1 cellular context compared by ENCODE assay signal in genomic region chr19:41588497-41589209, GRCh38.
TF ChIP-seq lines count a peak whose summit lies in the region.

No MANE protein-coding gene starts in this region.

TF ChIP-seq in HepG2, 621 proteins besides CTCF, POLR2A, EP300 and RAD21 (continued from another document and continues in another):
- TF ChIP-seq USF2 (IDR thresholded peaks at IDR 0.05; ENCODE audit: low read depth, low read length) (no peak), USF2 (CRISPR knock-in tag; IDR thresholded peaks at IDR 0.05; ENCODE audit: borderline replicate concordance) (no peak), ZNF580 (CRISPR knock-in tag; IDR thresholded peaks at IDR 0.05; ENCODE audit: borderline replicate concordance, low read depth) (peak; percentile 66; the same call in 1 of the 2 replicates), ZNF564 (CRISPR knock-in tag; IDR thresholded peaks at IDR 0.05) (no peak), ZMAT3 (CRISPR knock-in tag; conservative IDR thresholded peaks at IDR 0.05) (no peak), KDM3A (CRISPR knock-in tag; IDR thresholded peaks at IDR 0.05; ENCODE audit: low read depth) (no peak), NCOA5 (CRISPR knock-in tag; IDR thresholded peaks at IDR 0.05) (no peak), ETS1 (CRISPR knock-in tag; IDR thresholded peaks at IDR 0.05) (no peak), PPARG (CRISPR knock-in tag; conservative IDR thresholded peaks at IDR 0.05) (0 out of 2 replicates have a peak, but pooled peaks have one; percentile 13), MZF1 (CRISPR knock-in tag; IDR thresholded peaks at IDR 0.05; ENCODE audit: borderline replicate concordance) (no peak), MAF1 (CRISPR knock-in tag; IDR thresholded peaks at IDR 0.05; ENCODE audit: borderline replicate concordance) (no peak), ZFP41 (CRISPR knock-in tag; IDR thresholded peaks at IDR 0.05; ENCODE audit: borderline replicate concordance) (no peak), E2F2 (CRISPR knock-in tag; IDR thresholded peaks at IDR 0.05; ENCODE audit: borderline replicate concordance) (no peak), SCMH1 (CRISPR knock-in tag; IDR thresholded peaks at IDR 0.05; ENCODE audit: borderline replicate concordance) (no peak), ZNF138 (CRISPR knock-in tag; IDR thresholded peaks at IDR 0.05; ENCODE audit: low read depth) (no peak), EHMT2 (IDR thresholded peaks at IDR 0.05; ENCODE audit: borderline replicate concordance, low read depth, low read length) (peak; percentile 78; the same call in 1 of the 2 replicates), MEIS1 (CRISPR knock-in tag; IDR thresholded peaks at IDR 0.05; ENCODE audit: borderline replicate concordance) (no peak), ZBTB20 (CRISPR knock-in tag; IDR thresholded peaks at IDR 0.05; ENCODE audit: borderline replicate concordance, low read depth) (no peak), ZNF709 (CRISPR knock-in tag; IDR thresholded peaks at IDR 0.05) (no peak), NFYB (CRISPR knock-in tag; IDR thresholded peaks at IDR 0.05) (no peak), GFI1 (CRISPR knock-in tag; IDR thresholded peaks at IDR 0.05; ENCODE audit: borderline replicate concordance) (no peak), SKI (IDR thresholded peaks at IDR 0.05; ENCODE audit: partially characterized antibody) (no peak), ZHX2 (IDR thresholded peaks at IDR 0.05; ENCODE audit: low read depth) (no peak), ZHX2 (CRISPR knock-in tag; IDR thresholded peaks at IDR 0.05; ENCODE audit: borderline replicate concordance) (no peak), ZNF256 (CRISPR knock-in tag; conservative IDR thresholded peaks at IDR 0.05) (no peak), NFYC (CRISPR knock-in tag; IDR thresholded peaks at IDR 0.05) (no peak), ESRRA (CRISPR knock-in tag; IDR thresholded peaks at IDR 0.05; ENCODE audit: low read depth) (no peak), ZSCAN25 (CRISPR knock-in tag; IDR thresholded peaks at IDR 0.05) (no peak), MED13 (CRISPR knock-in tag; IDR thresholded peaks at IDR 0.05) (no peak), ZNF264 (CRISPR knock-in tag; IDR thresholded peaks at IDR 0.05) (0 out of 2 replicates have a peak, but pooled peaks have one; percentile 49), MYNN (CRISPR knock-in tag; IDR thresholded peaks at IDR 0.05; ENCODE audit: low read depth) (no peak), ELK4 (CRISPR knock-in tag; IDR thresholded peaks at IDR 0.05; ENCODE audit: borderline replicate concordance) (no peak), ZNF563 (CRISPR knock-in tag; IDR thresholded peaks at IDR 0.05) (no peak), ZNF33A (CRISPR knock-in tag; IDR thresholded peaks at IDR 0.05; ENCODE audit: borderline replicate concordance) (no peak), ZNF577 (CRISPR knock-in tag; IDR thresholded peaks at IDR 0.05; ENCODE audit: borderline replicate concordance, low read depth) (no peak), HNF1B (CRISPR knock-in tag; IDR thresholded peaks at IDR 0.05) (no peak), ZNF207 (IDR thresholded peaks at IDR 0.05; ENCODE audit: borderline replicate concordance) (no peak), ZNF780A (CRISPR knock-in tag; IDR thresholded peaks at IDR 0.05) (0 out of 2 replicates have a peak, but pooled peaks have one; percentile 60), PRMT3 (CRISPR knock-in tag; IDR thresholded peaks at IDR 0.05; ENCODE audit: borderline replicate concordance, low read depth) (no peak), NFKBIZ (CRISPR knock-in tag; IDR thresholded peaks at IDR 0.05) (0 out of 2 replicates have a peak, but pooled peaks have one; percentile 50), ZNF44 (CRISPR knock-in tag; IDR thresholded peaks at IDR 0.05) (no peak), ZNF607 (CRISPR knock-in tag; IDR thresholded peaks at IDR 0.05; ENCODE audit: borderline replicate concordance) (0 out of 2 replicates have a peak, but pooled peaks have one; percentile 50), RAD51 (IDR thresholded peaks at IDR 0.05; ENCODE audit: borderline replicate concordance) (no peak), ZGPAT (CRISPR knock-in tag; IDR thresholded peaks at IDR 0.05) (no peak), MAZ (IDR thresholded peaks at IDR 0.05; ENCODE audit: borderline replicate concordance, low read depth, low read length) (no peak), MAZ (CRISPR knock-in tag; IDR thresholded peaks at IDR 0.05; ENCODE audit: low read depth) (no peak), MIXL1 (CRISPR knock-in tag; IDR thresholded peaks at IDR 0.05) (peak; percentile 30; the same call in 1 of the 2 replicates), ZNF710 (CRISPR knock-in tag; IDR thresholded peaks at IDR 0.05; ENCODE audit: borderline replicate concordance) (no peak), YEATS2 (CRISPR knock-in tag; IDR thresholded peaks at IDR 0.05; ENCODE audit: borderline replicate concordance) (peak; percentile 46; the same call in 1 of the 2 replicates), ZNF101 (CRISPR knock-in tag; IDR thresholded peaks at IDR 0.05; ENCODE audit: borderline replicate concordance, low read depth) (no peak), CC2D1A (CRISPR knock-in tag; IDR thresholded peaks at IDR 0.05) (no peak)
